22 cellular contexts compared by ENCODE assay signal in the genomic region with DNA sequence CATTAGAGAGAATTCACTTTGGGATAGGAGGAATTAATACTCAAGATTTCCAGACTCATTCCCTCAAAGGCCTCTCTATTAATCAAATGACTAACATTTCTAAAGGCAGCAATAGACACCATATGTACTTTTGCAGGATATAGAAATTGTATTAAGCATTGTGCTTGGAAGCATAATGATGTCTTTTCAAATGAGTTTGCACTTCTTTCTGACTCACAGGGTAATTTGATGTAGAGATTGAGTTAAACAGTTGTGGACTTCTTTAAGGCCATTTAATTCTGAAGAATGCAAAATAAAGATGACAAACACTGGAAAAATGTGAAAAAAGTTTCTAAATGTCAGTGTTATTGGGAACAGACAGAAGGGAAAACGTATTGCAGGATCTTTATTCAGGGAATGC.
DNase-seq lines count a peak whose midpoint lies in the region; ATAC-seq and TF ChIP-seq lines count a peak whose summit lies in the region.
"Had no signal": no experiment of that assay in that cellular context is flagged by ENCODE, and none has a peak within 500 bp of the region (broad histone marks: within the 10 kb centered on the region; RNA-seq: fewer than 3 reads in every experiment).

No MANE protein-coding gene starts in this region.

- H3K79me2 ChIP-seq in PC-3 (ENCODE audit: low read length) = no peaks in the 10 kb centered on the region
- no peaks in the 10 kb centered on the region for H3K79me2 ChIP-seq in fibroblast of lung (ENCODE audit: control insufficient read depth, insufficient read depth, low read length)

- CTCF ChIA-PET in BJ (lab: Yijun Ruan, JAX) = no interaction called here
- CTCF ChIA-PET in PC-3 (lab: Charles Lee) = interaction anchor here (0.6 kb wide), 1 partner anchor 63 kb away, joined by 3 read pairs; the partner anchor contains the start of gene CSRP2

- DNase-seq in BJ (ENCODE audit: low read depth) (peak; percentile 54), PC-3 (no peak), fibroblast of lung (ENCODE audit: low read depth in 2 of 2) (peak; percentile 66 to 70), coronary artery (ENCODE audit: low spot score) (no peak), DMS153 (lab: John Stamatoyannopoulos, UW) (no peak), head of caudate nucleus (no peak)
- no peak for DNase-seq in activated CD4-positive, alpha-beta T cell treated with anti-CD3 and anti-CD28 coated beads, Interleukin-2, amount 50 U/mL, for 1 hour
- DNase-seq: activated CD4-positive, alpha-beta T cell treated with anti-CD3 and anti-CD28 coated beads for 1 hour; activated naive CD8-positive, alpha-beta T cell treated with anti-CD3 and anti-CD28 coated beads for 36 hours; Calu3; dermis blood vessel endothelial cell; KG1; lower lobe of right lung; NCI-H1930; NK-92 treated with Interleukin-12 subunit alpha and Interleukin-12 subunit beta, amount 100 ng/mL, for 24 hours; right lobe of liver; stimulated activated naive CD4-positive, alpha-beta T cell; transverse colon had no signal

- H3K27ac Mint-ChIP-seq in nephron = peak overlapping the region in 2 of 3 experiments; percentile 17 to 45
- H3K27ac Mint-ChIP-seq: activated naive CD8-positive, alpha-beta T cell treated with anti-CD3 and anti-CD28 coated beads for 36 hours had no signal

- intact Hi-C loops in PC-3 (cut with micrococcal nuclease) (no loop called here), head of caudate nucleus (cut with DNase I) (no loop called here)

- peaks cover 17% of the 10 kb centered on the region for H3K4me1 Mint-ChIP-seq in nephron
- H3K4me1 Mint-ChIP-seq: activated naive CD8-positive, alpha-beta T cell treated with anti-CD3 and anti-CD28 coated beads for 36 hours had no signal

- H3K4me1 ChIP-seq in PC-3 (ENCODE audit: insufficient read depth, low read length) = peaks cover 5% of the 10 kb centered on the region; the same call in 1 of the 2 replicates
- H3K4me1 ChIP-seq in fibroblast of lung (ENCODE audit: control insufficient read depth, extremely low read depth, insufficient read depth, low read length) = peaks cover 12% of the 10 kb centered on the region
- H3K4me1 ChIP-seq: BLaER1, lower lobe of right lung, right lobe of liver, transverse colon had no signal

- no peak overlapping the region for H2AFZ ChIP-seq in PC-3 (ENCODE audit: low read length)
- no peak overlapping the region for H2AFZ ChIP-seq in fibroblast of lung (ENCODE audit: low read length)

- no peak overlapping the region for H3K9ac ChIP-seq in PC-3 (ENCODE audit: low read length)
- H3K9ac ChIP-seq in fibroblast of lung (ENCODE audit: insufficient read depth, low read length) = no peak overlapping the region
- H3K9ac ChIP-seq: BLaER1 had no signal

- TF ChIP-seq CTCF in BJ (IDR thresholded peaks at IDR 0.05; ENCODE audit: insufficient read depth, low read depth, low read length) (no peak), PC-3 (conservative IDR thresholded peaks at IDR 0.05; ENCODE audit: low read depth, low read length) (no peak), fibroblast of lung (conservative IDR thresholded peaks at IDR 0.05 in 1 of 2, IDR thresholded peaks at IDR 0.05 in 1 of 2; ENCODE audit: low read depth in 1 of 2, low read length in 2 of 2) (no peak), nephron (IDR thresholded peaks at IDR 0.05; ENCODE audit: unreplicated experiment in 3 of 3) (no peak), coronary artery (IDR thresholded peaks at IDR 0.05) (no peak)

- H3K27ac ChIP-seq in PC-3 (ENCODE audit: low read length) (no peak overlapping the region), fibroblast of lung (ENCODE audit: insufficient read depth, low read length) (no peak overlapping the region), coronary artery (no peak overlapping the region)
- H3K27ac ChIP-seq: BLaER1, epithelial cell of prostate, lower lobe of right lung, right lobe of liver, transverse colon had no signal

- H3K9me3 ChIP-seq in PC-3 (ENCODE audit: low read length) (no peaks in the 10 kb centered on the region), fibroblast of lung (ENCODE audit: control insufficient read depth, insufficient read depth, low read depth, low read length) (no peaks in the 10 kb centered on the region)
- H3K9me3 ChIP-seq: BLaER1, lower lobe of right lung, right lobe of liver, transverse colon had no signal

- no peak overlapping the region for H3K4me2 ChIP-seq in PC-3 (ENCODE audit: low read length)
- peak overlapping the region; percentile 17 for H3K4me2 ChIP-seq in fibroblast of lung (ENCODE audit: extremely low read depth, insufficient read depth, low read length)
- H3K4me2 ChIP-seq: BLaER1 had no signal

- H3K27me3 ChIP-seq in BJ (ENCODE audit: control insufficient read depth, insufficient read depth, low read length) (no peaks in the 10 kb centered on the region), PC-3 (ENCODE audit: low read length) (no peaks in the 10 kb centered on the region), fibroblast of lung (ENCODE audit: control insufficient read depth, insufficient read depth, low read length) (no peaks in the 10 kb centered on the region)
- H3K27me3 ChIP-seq: BLaER1, right lobe of liver, transverse colon had no signal

- H3K36me3 ChIP-seq in BJ (ENCODE audit: control insufficient read depth, insufficient read depth, low read length) (no peaks in the 10 kb centered on the region), PC-3 (ENCODE audit: low read depth, low read length) (no peaks in the 10 kb centered on the region), fibroblast of lung (ENCODE audit: control insufficient read depth, insufficient read depth, low read length) (no peaks in the 10 kb centered on the region)
- H3K36me3 ChIP-seq: BLaER1, lower lobe of right lung, right lobe of liver, transverse colon had no signal

- BruUV-seq in PC-3 (replicated peaks; lab: Mats Ljungman, UMichigan) = no TSS peak

- no peaks in the 10 kb centered on the region for H3K36me3 Mint-ChIP-seq in nephron (ENCODE audit: low read depth)
- H3K36me3 Mint-ChIP-seq: activated naive CD8-positive, alpha-beta T cell treated with anti-CD3 and anti-CD28 coated beads for 36 hours had no signal

- H3K4me3 Mint-ChIP-seq in nephron = no peak overlapping the region
- H3K4me3 Mint-ChIP-seq: activated naive CD8-positive, alpha-beta T cell treated with anti-CD3 and anti-CD28 coated beads for 36 hours had no signal

- no peaks in the 10 kb centered on the region for H3K9me3 Mint-ChIP-seq in nephron
- H3K9me3 Mint-ChIP-seq: activated naive CD8-positive, alpha-beta T cell treated with anti-CD3 and anti-CD28 coated beads for 36 hours had no signal

- H3K4me3 ChIP-seq in BJ (ENCODE audit: low read depth, low read length) (no peak overlapping the region), PC-3 (ENCODE audit: low read length) (no peak overlapping the region), fibroblast of lung (replicated peaks in 1 of 4; ENCODE audit: control extremely low read depth in 1 of 4, insufficient read depth in 1 of 4, low read depth in 3 of 4, low read length in 4 of 4) (no peak overlapping the region), coronary artery (no peak overlapping the region)
- H3K4me3 ChIP-seq: BLaER1, GM12878, lower lobe of right lung, right lobe of liver, transverse colon had no signal

- peak; percentile 40 for ATAC-seq in PC-3
- ATAC-seq: GM12878, lower lobe of right lung, right lobe of liver had no signal

- no peaks in the 10 kb centered on the region for H3F3A ChIP-seq in PC-3 (ENCODE audit: low read length, unreplicated experiment)

- POLR2A ChIA-PET in BJ (lab: Charles Lee) = interaction anchor here (1.1 kb wide), 1 partner anchor 76 kb away, joined by 3 read pairs; no protein-coding TSS in a partner anchor
- POLR2A ChIA-PET in PC-3 (lab: Charles Lee; ENCODE audit: unreplicated experiment) = no interaction called here

- no peaks in the 10 kb centered on the region for H3K9me2 ChIP-seq in PC-3 (replicated peaks; ENCODE audit: low read length)

- no peaks in the 10 kb centered on the region for H4K20me1 ChIP-seq in PC-3 (ENCODE audit: low read length)
- no peaks in the 10 kb centered on the region for H4K20me1 ChIP-seq in fibroblast of lung (ENCODE audit: control insufficient read depth, extremely low read depth, insufficient read depth, low read length)
- H4K20me1 ChIP-seq: BLaER1 had no signal

- H3K27me3 Mint-ChIP-seq in nephron (ENCODE audit: low read depth) = no peaks in the 10 kb centered on the region

Comparison
In these comparisons a context has a peak if more than half of its experiments do, and no peak if none do; other contexts are left out.
1. DNase-seq: peak in BJ (single experiment) and fibroblast of lung (2 of 2); none in PC-3 (single experiment), activated CD4-positive, alpha-beta T cell treated with anti-CD3 and anti-CD28 coated beads, Interleukin-2, amount 50 U/mL, for 1 hour (single experiment), coronary artery (single experiment), DMS153 (single experiment) and head of caudate nucleus (0 of 42).